Comparison of ENCODE assay signal across 16 cellular contexts in the genomic region with DNA sequence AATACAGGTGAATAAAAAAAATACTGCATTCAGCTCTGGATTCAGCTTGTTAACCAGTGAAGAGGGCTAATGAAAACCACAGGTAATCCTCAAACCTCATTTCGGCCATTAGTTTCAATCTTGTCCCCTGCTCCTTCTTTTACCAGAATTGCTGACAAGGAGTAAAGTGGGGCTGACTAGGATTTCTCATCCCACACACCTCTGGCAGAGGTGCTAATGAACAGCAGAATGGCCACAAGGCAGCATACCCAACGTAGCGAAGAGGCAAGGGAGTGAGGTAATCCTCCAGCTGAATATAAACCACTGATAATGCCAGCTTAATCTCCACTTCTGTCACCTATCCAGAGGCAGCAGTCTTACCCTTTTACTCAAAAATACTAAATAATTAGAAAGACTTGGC.
A peak's percentile ranks its signal among the peaks of the same experiment; 100 is the strongest.
DNase-seq lines count a peak whose midpoint lies in the region; ATAC-seq, FAIRE-seq and TF ChIP-seq lines count a peak whose summit lies in the region.
"Had no signal": no experiment of that assay in that cellular context is flagged by ENCODE, and none has a peak within 500 bp of the region (broad histone marks: within the 10 kb centered on the region; RNA-seq: fewer than 3 reads in every experiment).

No MANE protein-coding gene starts in this region.

- H3K4me1 ChIP-seq in IMR-90 (ENCODE audit: control insufficient read depth, insufficient read depth, low read length) (peaks cover 6% of the 10 kb centered on the region; the same call in 1 of the 2 replicates), K562 (replicated peaks in 1 of 2; ENCODE audit: control insufficient read depth in 2 of 2, insufficient read depth in 2 of 2, low read length in 2 of 2) (peaks cover 0 to 10% of the 10 kb centered on the region in 2 experiments; a peak in 2 of 5 replicates), osteoblast (ENCODE audit: insufficient read depth, low read length) (peaks cover 23% of the 10 kb centered on the region)

- H3K56ac ChIP-seq in IMR-90 (ENCODE audit: extremely low read depth, insufficient read depth, low read length), result no peak overlapping the region

- peak; percentile 57 for DNase-seq in D341Med (ENCODE audit: low spot score)
- no peak for DNase-seq in IMR-90
- DNase-seq in K562 (ENCODE audit: extremely low read depth in 1 of 4, low spot score in 3 of 4), result no peak
- DNase-seq in osteoblast (ENCODE audit: insufficient read length, low spot score, missing footprints), result no peak
- no peak for DNase-seq in NCI-H2227 treated with DMSO at 0.1 percent for 48 hours (lab: John Stamatoyannopoulos, UW)
- no peak for DNase-seq in stimulated activated naive CD4-positive, alpha-beta T cell (lab: John Stamatoyannopoulos, UW)
- DNase-seq: COR-L47; HFFc6; NCI-H1105 treated with DMSO at 0.1 percent for 48 hours; NCI-H1694 treated with DMSO at 0.1 percent for 48 hours; NCI-H526 treated with DMSO at 0.1 percent for 48 hours; NK-92 treated with Interleukin-12 subunit alpha and Interleukin-12 subunit beta, amount 100 ng/mL, for 24 hours; SHP77 treated with DMSO at 0.1 percent for 48 hours had no signal

- no peak for TF ChIP-seq RAD21 in IMR-90 (IDR thresholded peaks at IDR 0.05; ENCODE audit: low read length)
- no peak for TF ChIP-seq RAD21 in K562 (CRISPR knock-in tag; conservative IDR thresholded peaks at IDR 0.05 in 1 of 2, IDR thresholded peaks at IDR 0.05 in 1 of 2)

- H2AK5ac ChIP-seq in IMR-90 (ENCODE audit: low read depth, low read length), result peak overlapping the region; percentile 75; the same call in 1 of the 2 replicates

- TF ChIP-seq EP300 in K562 (IDR thresholded peaks at IDR 0.05; ENCODE audit: low read length), result no peak

- no peak overlapping the region for H3K4me3 ChIP-seq in IMR-90 (ENCODE audit: insufficient read depth, low read depth, low read length)
- H3K4me3 ChIP-seq in K562, result no peak overlapping the region
- no peak overlapping the region for H3K4me3 ChIP-seq in osteoblast (ENCODE audit: insufficient read depth, low read length)
- H3K4me3 ChIP-seq: GM23338 had no signal

- ATAC-seq in IMR-90 (ENCODE audit: low read depth), result no peak
- no peak for ATAC-seq in K562
- no peak for ATAC-seq in GM19328 (IDR thresholded peaks at IDR 0.05; ENCODE audit: unreplicated experiment)
- ATAC-seq: GM23338 had no signal

- peak overlapping the region; percentile 69; the same call in 1 of the 2 replicates for H3K14ac ChIP-seq in IMR-90 (replicated peaks; ENCODE audit: low read depth, low read length)

- dilution Hi-C loops in IMR-90 (cut with HindIII; ENCODE audit: low sequenced_read_pairs, unreplicated experiment), result no loop called here

- H4K20me1 ChIP-seq in IMR-90 (ENCODE audit: insufficient read depth, low read length) (no peaks in the 10 kb centered on the region), K562 (replicated peaks; ENCODE audit: control insufficient read depth, insufficient read depth, low read length) (no peaks in the 10 kb centered on the region), osteoblast (ENCODE audit: insufficient read depth, low read length) (no peaks in the 10 kb centered on the region)

- CTCF ChIA-PET in IMR-90 (lab: Yijun Ruan, JAX), result no interaction called here
- CTCF ChIA-PET in K562 (lab: Yijun Ruan, JAX; ENCODE audit: low intra/inter-chr PET ratio), result no interaction called here

- H2AK9ac ChIP-seq in IMR-90 (replicated peaks; ENCODE audit: low read depth, low read length, poor library complexity), result no peak overlapping the region

- H3K9ac ChIP-seq in IMR-90 (ENCODE audit: low read depth, low read length) (no peak overlapping the region), K562 (ENCODE audit: insufficient read depth in 1 of 2, low read depth in 2 of 2, low read length in 2 of 2) (no peak overlapping the region)

- POLR2A ChIA-PET in IMR-90 (lab: Charles Lee; ENCODE audit: unreplicated experiment) (interaction anchor here (0.6 kb wide), 1 partner anchor 322 kb away, joined by 16 read pairs; no protein-coding TSS in a partner anchor), K562 (lab: Yijun Ruan, JAX) (interaction anchor here (1.4 kb wide), 1 partner anchor 10 kb away, joined by 6 read pairs; no protein-coding TSS in a partner anchor)

- H2AFZ ChIP-seq in IMR-90 (replicated peaks; ENCODE audit: low read length, poor library complexity) (no peak overlapping the region), K562 (ENCODE audit: low read depth, low read length) (peak overlapping the region; percentile 14; the same call in 1 of the 2 replicates), osteoblast (ENCODE audit: low read length) (peak overlapping the region; percentile 89)
- H2AFZ ChIP-seq: GM23338 had no signal

- H2BK5ac ChIP-seq in IMR-90 (ENCODE audit: low read depth, low read length, poor library complexity, severe bottlenecking), result no peak overlapping the region

- in situ Hi-C loops in IMR-90 (cut with MboI; ENCODE audit: low sequenced_read_pairs), result no loop called here
- in situ Hi-C loops in K562 (cut with MboI), result no loop called here

- no peak overlapping the region for H2BK15ac ChIP-seq in IMR-90 (ENCODE audit: low read depth, low read length)

- BruUV-seq in IMR-90 (replicated peaks; lab: Mats Ljungman, UMichigan) (no TSS peak), K562 (replicated peaks; lab: Mats Ljungman, UMichigan) (no TSS peak)

- no peak overlapping the region for H3K27ac ChIP-seq in IMR-90 (ENCODE audit: insufficient read depth, low read length)
- no peak overlapping the region for H3K27ac ChIP-seq in K562 (ENCODE audit: extremely low read depth, low read depth, low read length)
- H3K27ac ChIP-seq in osteoblast (ENCODE audit: low read depth, low read length), result no peak overlapping the region

- H3K18ac ChIP-seq in IMR-90 (ENCODE audit: low read depth, low read length), result no peak overlapping the region

- no peak overlapping the region for H4K5ac ChIP-seq in IMR-90 (ENCODE audit: low read depth, low read length)

- H4K8ac ChIP-seq in IMR-90 (ENCODE audit: low read depth in 2 of 2, low read length in 2 of 2), result peak overlapping the region in 1 of 2 experiments; percentile 6; a peak in 1 of 4 replicates

- peak overlapping the region; percentile 10; the same call in 1 of the 2 replicates for H2BK120ac ChIP-seq in IMR-90 (ENCODE audit: low read depth, low read length)

- H3K36me3 ChIP-seq in IMR-90 (ENCODE audit: control insufficient read depth, insufficient read depth, low read length) (no peaks in the 10 kb centered on the region), K562 (ENCODE audit: control insufficient read depth, insufficient read depth, low read length) (no peaks in the 10 kb centered on the region), osteoblast (ENCODE audit: insufficient read depth, low read length) (no peaks in the 10 kb centered on the region)

- H3K4me2 ChIP-seq in IMR-90 (ENCODE audit: low read depth, low read length), result no peak overlapping the region
- H3K4me2 ChIP-seq in K562 (ENCODE audit: insufficient read depth, low read length), result no peak overlapping the region
- peak overlapping the region; percentile 73 for H3K4me2 ChIP-seq in osteoblast (ENCODE audit: insufficient read depth, low read length)
- H3K4me2 ChIP-seq: GM23338 had no signal

- no peaks in the 10 kb centered on the region for H3K79me1 ChIP-seq in IMR-90 (ENCODE audit: low read depth in 1 of 2, low read length in 2 of 2)

- no peak overlapping the region; the same call in 1 of the 2 replicates for H2BK20ac ChIP-seq in IMR-90 (ENCODE audit: low read depth, low read length)

- H3K9me1 ChIP-seq in IMR-90 (ENCODE audit: insufficient read depth, low read length) (no peaks in the 10 kb centered on the region; the same call in 1 of the 2 replicates), K562 (ENCODE audit: control insufficient read depth, insufficient read depth, low read length) (no peaks in the 10 kb centered on the region)

- 0 out of 2 replicates have a peak overlapping the region, but pooled peaks have one; percentile 17 for H4K91ac ChIP-seq in IMR-90 (ENCODE audit: insufficient read depth, low read depth, low read length)

- H3K23ac ChIP-seq in IMR-90 (ENCODE audit: low read depth, low read length), result no peak overlapping the region

- WGBS in IMR-90 (ENCODE audit: extremely low coverage in 2 of 2, insufficient read length in 1 of 2), 2 experiments, result no CpG with 5 or more reads among the region's 3 CpGs
- WGBS in K562 (ENCODE audit: insufficient coverage, low coverage, missing lambda C conversion rate), result 94% methylated on average over 3 of the region's 3 CpGs

- H3K79me2 ChIP-seq in K562 (ENCODE audit: control insufficient read depth, insufficient read depth, low read length) (no peaks in the 10 kb centered on the region), osteoblast (ENCODE audit: insufficient read depth, low read length) (no peaks in the 10 kb centered on the region)

- H3K9me3 ChIP-seq in IMR-90 (ENCODE audit: control insufficient read depth, insufficient read depth, low read length) (no peaks in the 10 kb centered on the region), K562 (replicated peaks; ENCODE audit: control insufficient read depth, insufficient read depth, low read depth, low read length) (no peaks in the 10 kb centered on the region), osteoblast (ENCODE audit: low read depth, low read length) (no peaks in the 10 kb centered on the region)

- intact Hi-C loops in IMR-90 (cut with micrococcal nuclease) (no loop called here), K562 (cut with micrococcal nuclease) (no loop called here)

- no peak for TF ChIP-seq POLR2A in IMR-90 (IDR thresholded peaks at IDR 0.05; ENCODE audit: low read depth, low read length)
- no peak for TF ChIP-seq POLR2A in K562 (conservative IDR thresholded peaks at IDR 0.05)

- H3K4ac ChIP-seq in IMR-90 (ENCODE audit: low read depth, low read length), result peak overlapping the region; percentile 40; the same call in 1 of the 2 replicates

- TF ChIP-seq CTCF in IMR-90 (conservative IDR thresholded peaks at IDR 0.05; ENCODE audit: low read depth, low read length), result no peak
- TF ChIP-seq CTCF in K562 (IDR thresholded peaks at IDR 0.05 in 2 of 3, conservative IDR thresholded peaks at IDR 0.05 in 1 of 3; ENCODE audit: insufficient read depth in 2 of 3, low read depth in 1 of 3, low read length in 3 of 3), result no peak
- no peak for TF ChIP-seq CTCF in osteoblast (IDR thresholded peaks at IDR 0.05; ENCODE audit: extremely low read depth, low read depth, low read length)

- H3K27me3 ChIP-seq in IMR-90 (ENCODE audit: control insufficient read depth, insufficient read depth, low read length), result no peaks in the 10 kb centered on the region
- H3K27me3 ChIP-seq in K562 (ENCODE audit: control insufficient read depth in 2 of 2, insufficient read depth in 2 of 2, low read length in 2 of 2), result no peaks in the 10 kb centered on the region
- no peaks in the 10 kb centered on the region for H3K27me3 ChIP-seq in osteoblast (ENCODE audit: insufficient read depth, low read length)

- FAIRE-seq in K562 (lab: Jason Lieb, UNC), result peak; percentile 6
- FAIRE-seq: GM19239 had no signal

TF ChIP-seq in IMR-90, 13 proteins besides CTCF, POLR2A, EP300 and RAD21 (continues in another document):
- TF ChIP-seq SMC3 (IDR thresholded peaks at IDR 0.05; ENCODE audit: low read depth, low read length) (no peak), MAZ (IDR thresholded peaks at IDR 0.05; ENCODE audit: borderline replicate concordance, low read depth, low read length) (no peak)
